ENCODE assay signal across 8 cellular contexts in genomic region chr17:9575381-9576072, GRCh38. TPM values are rescaled to one million over a fixed set of nuclear protein-coding genes. Genes with fewer than 3 reads are reported as not detected.
DNase-seq lines count a peak whose midpoint lies in the region; ATAC-seq and TF ChIP-seq lines count a peak whose summit lies in the region.

STX8 (minus strand) TSS chr17:9575820; CDS start chr17:9575808, 12 bp downstream.

- H3K4me1 ChIP-seq in ES-I3 (ENCODE audit: insufficient read depth, low read length) (no peaks in the 10 kb centered on the region), GM23338 (ENCODE audit: insufficient read depth) (peaks cover 6% of the 10 kb centered on the region; the same call in 1 of the 2 replicates), parathyroid adenoma (no peaks in the 10 kb centered on the region), tibial artery (peaks cover 3 to 24% (median 7%) of the 10 kb centered on the region in 4 donors)

- H3K27me3 ChIP-seq in GM23338 (ENCODE audit: insufficient read depth) (no peaks in the 10 kb centered on the region), parathyroid adenoma (ENCODE audit: control insufficient read depth, insufficient read depth, low read length) (no peaks in the 10 kb centered on the region), tibial artery (no peaks in the 10 kb centered on the region)

- peak; percentile 72 for ATAC-seq in GM23338
- ATAC-seq in activated naive CD8-positive, alpha-beta T cell treated with anti-CD3 and anti-CD28 coated beads, Interleukin-2, amount 10 ng/mL, durations not matched to agents 7 days and 5 days (ENCODE audit: low read depth), result peak; percentile 86
- ATAC-seq in Right ventricle myocardium superior (ENCODE audit: poor library complexity), result peak; percentile 96

- no peak within 1 kb of the TSS for H3K27ac ChIP-seq in GM23338 (ENCODE audit: low read depth)
- H3K27ac ChIP-seq in parathyroid adenoma, result peak within 1 kb of the TSS; percentile 26
- peak within 1 kb of the TSS; percentile 58 to 72 for H3K27ac ChIP-seq in tibial artery

- DNase-seq in GM23338 (ENCODE audit: low spot score), result peak; percentile 85
- peak; percentile 87 for DNase-seq in M059J (ENCODE audit: low read depth)
- DNase-seq in SW480 (ENCODE audit: low spot score), result peak; percentile 91
- peak; percentile 89 for DNase-seq in activated naive CD8-positive, alpha-beta T cell treated with anti-CD3 and anti-CD28 coated beads, Interleukin-2, amount 10 ng/mL, durations not matched to agents 7 days and 5 days
- DNase-seq in Right ventricle myocardium superior, result peak; percentile 97
- peak; percentile 91 to 94 for DNase-seq in tibial artery

- H3K4me2 ChIP-seq in GM23338, result peak within 1 kb of the TSS; percentile 87
- H3K4me2 ChIP-seq in parathyroid adenoma (ENCODE audit: low read length), result peak within 1 kb of the TSS; percentile 54

- peaks cover 5% of the 10 kb centered on the region; the same call in 2 of the 3 replicates for H3K4me1 Mint-ChIP-seq in GM23338
- H3K4me1 Mint-ChIP-seq in activated naive CD8-positive, alpha-beta T cell treated with anti-CD3 and anti-CD28 coated beads, Interleukin-2, amount 10 ng/mL, durations not matched to agents 7 days and 5 days, result peaks cover 12% of the 10 kb centered on the region

- POLR2A ChIA-PET in activated naive CD8-positive, alpha-beta T cell treated with anti-CD3 and anti-CD28 coated beads, Interleukin-2, amount 10 ng/mL, durations not matched to agents 7 days and 5 days (lab: Charles Lee), result interaction anchor here (0.6 to 1.4 kb wide), 5 partner anchors 10 to 1192 kb away, joined by 3 to 6 read pairs (median 3); no protein-coding TSS in a partner anchor

- peak within 1 kb of the TSS; percentile 79 for H3K4me3 Mint-ChIP-seq in GM23338
- peak within 1 kb of the TSS; percentile 100 for H3K4me3 Mint-ChIP-seq in activated naive CD8-positive, alpha-beta T cell treated with anti-CD3 and anti-CD28 coated beads, Interleukin-2, amount 10 ng/mL, durations not matched to agents 7 days and 5 days

- peak within 1 kb of the TSS; percentile 78; the same call in 1 of the 2 replicates for H3K27ac Mint-ChIP-seq in GM23338
- peak within 1 kb of the TSS; percentile 87 for H3K27ac Mint-ChIP-seq in activated naive CD8-positive, alpha-beta T cell treated with anti-CD3 and anti-CD28 coated beads, Interleukin-2, amount 10 ng/mL, durations not matched to agents 7 days and 5 days

- H3K9me2 ChIP-seq in GM23338 (ENCODE audit: insufficient read depth), result no peaks in the 10 kb centered on the region

- H3K79me2 ChIP-seq in GM23338 (replicated peaks; ENCODE audit: insufficient read depth) (0 out of 2 replicates have a peak, but pooled peaks cover 4% of the 10 kb centered on the region), parathyroid adenoma (peaks cover 2% of the 10 kb centered on the region)

- peak within 1 kb of the TSS; percentile 88 for H3K4me3 ChIP-seq in GM23338
- H3K4me3 ChIP-seq in parathyroid adenoma (ENCODE audit: low read depth, low read length), result peak within 1 kb of the TSS; percentile 70
- H3K4me3 ChIP-seq in tibial artery, result peak within 1 kb of the TSS; percentile 63 to 72

- peaks cover 9% of the 10 kb centered on the region for H3K27me3 Mint-ChIP-seq in GM23338 (ENCODE audit: insufficient read depth, low read depth, poor library complexity)
- H3K27me3 Mint-ChIP-seq in activated naive CD8-positive, alpha-beta T cell treated with anti-CD3 and anti-CD28 coated beads, Interleukin-2, amount 10 ng/mL, durations not matched to agents 7 days and 5 days, result peaks cover 3% of the 10 kb centered on the region

- intact Hi-C loops in Right ventricle myocardium superior (cut with DNase I), result no loop called here
- intact Hi-C loops in tibial artery (cut with DNase I; ENCODE audit: low total_unique reads), result loop anchor here (10.0 kb wide), 1 partner anchor 1901 kb away; no protein-coding TSS in a partner anchor

- H2AFZ ChIP-seq in GM23338 (peak within 1 kb of the TSS; percentile 98), parathyroid adenoma (peak within 1 kb of the TSS; percentile 88)

- H3K9me3 ChIP-seq in ES-I3 (ENCODE audit: control insufficient read depth, insufficient read depth, low read length) (no peaks in the 10 kb centered on the region), parathyroid adenoma (ENCODE audit: control insufficient read depth, low read length) (no peaks in the 10 kb centered on the region), tibial artery (no peaks in the 10 kb centered on the region)

- no peaks in the 10 kb centered on the region for H4K20me1 ChIP-seq in GM23338 (replicated peaks; ENCODE audit: insufficient read depth)

- H3K36me3 ChIP-seq in ES-I3 (ENCODE audit: insufficient read depth, low read length) (no peaks in the 10 kb centered on the region), GM23338 (ENCODE audit: insufficient read depth) (no peaks in the 10 kb centered on the region), parathyroid adenoma (ENCODE audit: control insufficient read depth, insufficient read depth, low read length) (no peaks in the 10 kb centered on the region), tibial artery (no peaks in the 10 kb centered on the region)

- H3K9ac ChIP-seq in ES-I3 (ENCODE audit: low read depth, low read length), result peak within 1 kb of the TSS; percentile 75
- H3K9ac ChIP-seq in parathyroid adenoma, result no peak within 1 kb of the TSS

- no peak for TF ChIP-seq CTCF in GM23338 (conservative IDR thresholded peaks at IDR 0.05; ENCODE audit: low read depth in 2 of 2)
- no peak for TF ChIP-seq CTCF in parathyroid adenoma (IDR thresholded peaks at IDR 0.05)
- TF ChIP-seq CTCF in tibial artery (IDR thresholded peaks at IDR 0.05), result peak in 1 of 2 experiments; percentile 12

- H3K36me3 Mint-ChIP-seq in GM23338 (ENCODE audit: low read depth), result no peaks in the 10 kb centered on the region
- H3K36me3 Mint-ChIP-seq in activated naive CD8-positive, alpha-beta T cell treated with anti-CD3 and anti-CD28 coated beads, Interleukin-2, amount 10 ng/mL, durations not matched to agents 7 days and 5 days, result peaks cover 2% of the 10 kb centered on the region

- H3F3A ChIP-seq in GM23338 (replicated peaks; ENCODE audit: low read depth), result no peaks in the 10 kb centered on the region

- peaks cover 2% of the 10 kb centered on the region; the same call in 1 of the 3 replicates for H3K9me3 Mint-ChIP-seq in GM23338
- no peaks in the 10 kb centered on the region for H3K9me3 Mint-ChIP-seq in activated naive CD8-positive, alpha-beta T cell treated with anti-CD3 and anti-CD28 coated beads, Interleukin-2, amount 10 ng/mL, durations not matched to agents 7 days and 5 days

TF ChIP-seq in GM23338, 12 proteins besides CTCF, POLR2A, EP300 and RAD21:
- TF ChIP-seq POLR2AphosphoS5 (IDR thresholded peaks at IDR 0.05; ENCODE audit: low read depth), result peak; percentile 76
- TF ChIP-seq JUNB (IDR thresholded peaks at IDR 0.05; ENCODE audit: unreplicated experiment), result no peak
- TF ChIP-seq CREB1 (CRISPR knock-in tag; IDR thresholded peaks at IDR 0.05; ENCODE audit: low read depth), result no peak
- peak; percentile 28 for TF ChIP-seq REST (IDR thresholded peaks at IDR 0.05; ENCODE audit: unreplicated experiment)
- no peak for TF ChIP-seq EZH2phosphoT487 (IDR thresholded peaks at IDR 0.05; ENCODE audit: unreplicated experiment)
TF ChIP-seq in GM23338: peak in this region for 2.

RNA-seq across cellular contexts. Expression of gene STX8, which starts in this region (rescaled TPM):
- 59.4 and 64.3 TPM in 2 replicates for total RNA-seq in GM23338 (2014; rRNA removed; shearing (Covaris generic))
- polyA plus RNA-seq in GM23338 (2016; fragmentation: Nextera tagmentation; extraction: Ambion mirVana), result 80.2 and 82.3 TPM in 2 replicates
- 74.5 and 93.0 TPM in 2 replicates for total RNA-seq in M059J (2014; rRNA removed; shearing (Covaris generic))
- 10 to 100 TPM; 62.6 to 68.9 TPM for total RNA-seq in activated naive CD8-positive, alpha-beta T cell treated with anti-CD3 and anti-CD28 coated beads, Interleukin-2, amount 10 ng/mL, durations not matched to agents 7 days and 5 days
- total RNA-seq in Right ventricle myocardium superior, result 62.8 TPM
